Comparison of ENCODE assay signal across 1 cellular context in genomic region chr4:76148142-76148849, GRCh38.
TF ChIP-seq lines count a peak whose summit lies in the region.

NUP54 (minus strand) TSS chr4:76148397; CDS start chr4:76148374, 23 bp downstream.

TF ChIP-seq in WTC11, 78 proteins besides CTCF, POLR2A, EP300 and RAD21 (continued from another document):
- TF ChIP-seq ERG (CRISPR knock-in tag; IDR thresholded peaks at IDR 0.05) (0 out of 2 replicates have a peak, but pooled peaks have one; percentile 8), PRRX2 (CRISPR knock-in tag; IDR thresholded peaks at IDR 0.05) (no peak), OVOL2 (CRISPR knock-in tag; IDR thresholded peaks at IDR 0.05; ENCODE audit: borderline replicate concordance) (no peak), HMGA2 (CRISPR knock-in tag; IDR thresholded peaks at IDR 0.05) (no peak; the same call in 1 of the 2 replicates), FOXK1 (CRISPR knock-in tag; IDR thresholded peaks at IDR 0.05) (peak; percentile 88; the same call in 1 of the 2 replicates), ZMAT4 (CRISPR knock-in tag; IDR thresholded peaks at IDR 0.05) (no peak), IRF2 (CRISPR knock-in tag; IDR thresholded peaks at IDR 0.05; ENCODE audit: borderline replicate concordance, low read depth) (no peak), TP53 (CRISPR knock-in tag; IDR thresholded peaks at IDR 0.05) (0 out of 2 replicates have a peak, but pooled peaks have one; percentile 59), FOXP1 (CRISPR knock-in tag; IDR thresholded peaks at IDR 0.05; ENCODE audit: borderline replicate concordance) (peak; percentile 85), CREB1 (CRISPR knock-in tag; IDR thresholded peaks at IDR 0.05) (no peak), USF1 (CRISPR knock-in tag; IDR thresholded peaks at IDR 0.05) (peak; percentile 57), ZBTB21 (CRISPR knock-in tag; IDR thresholded peaks at IDR 0.05; ENCODE audit: borderline replicate concordance) (0 out of 2 replicates have a peak, but pooled peaks have one; percentile 50), ZNF121 (CRISPR knock-in tag; IDR thresholded peaks at IDR 0.05) (no peak), NFATC4 (CRISPR knock-in tag; IDR thresholded peaks at IDR 0.05) (no peak), ATF1 (CRISPR knock-in tag; IDR thresholded peaks at IDR 0.05) (no peak; the same call in 1 of the 2 replicates), GRHL2 (CRISPR knock-in tag; IDR thresholded peaks at IDR 0.05; ENCODE audit: insufficient replicate concordance, severe bottlenecking) (no peak), HMGXB4 (CRISPR knock-in tag; IDR thresholded peaks at IDR 0.05) (peak; percentile 94), CREM (CRISPR knock-in tag; IDR thresholded peaks at IDR 0.05) (peak; percentile 91), ATF6 (CRISPR knock-in tag; IDR thresholded peaks at IDR 0.05) (no peak), FOXP4 (CRISPR knock-in tag; IDR thresholded peaks at IDR 0.05) (peak; percentile 40; the same call in 1 of the 2 replicates)
